1 cellular context compared by ENCODE assay signal in the genomic region with DNA sequence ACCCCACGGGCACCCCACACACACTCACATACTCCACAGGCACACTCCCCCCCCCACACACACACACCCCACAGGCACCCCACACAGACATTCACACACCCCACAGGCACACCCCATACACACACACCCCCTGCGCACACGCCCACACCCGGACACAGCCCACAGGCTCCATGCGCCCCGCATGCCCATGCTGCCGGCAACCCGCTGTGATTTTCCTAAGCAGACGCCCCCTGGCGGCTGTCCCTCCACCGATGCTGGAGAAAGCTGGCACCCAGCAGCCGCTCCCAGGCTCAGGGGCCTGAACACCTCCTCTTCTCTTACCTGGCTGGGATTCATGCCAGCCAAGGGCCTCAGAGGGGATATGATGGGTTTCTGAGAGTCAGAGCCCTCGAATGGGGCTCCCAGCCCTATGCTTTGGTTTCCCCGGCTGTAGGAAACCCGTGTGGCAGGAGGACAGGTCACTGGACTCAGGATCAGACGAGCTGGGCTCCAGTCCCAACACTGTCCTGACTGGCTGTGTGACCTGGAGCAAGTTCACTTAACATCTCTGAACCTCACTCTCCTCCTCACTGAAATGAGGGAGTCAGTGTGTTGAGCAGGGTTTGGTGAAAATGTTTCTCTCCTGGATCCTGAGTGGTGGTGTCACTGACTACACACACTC.
TF ChIP-seq lines count a peak whose summit lies in the region.

No MANE protein-coding gene starts in this region.

TF ChIP-seq in HEK293, 187 proteins besides CTCF, POLR2A, EP300 and RAD21 (continued from another document):
- TF ChIP-seq, protein P1, sequence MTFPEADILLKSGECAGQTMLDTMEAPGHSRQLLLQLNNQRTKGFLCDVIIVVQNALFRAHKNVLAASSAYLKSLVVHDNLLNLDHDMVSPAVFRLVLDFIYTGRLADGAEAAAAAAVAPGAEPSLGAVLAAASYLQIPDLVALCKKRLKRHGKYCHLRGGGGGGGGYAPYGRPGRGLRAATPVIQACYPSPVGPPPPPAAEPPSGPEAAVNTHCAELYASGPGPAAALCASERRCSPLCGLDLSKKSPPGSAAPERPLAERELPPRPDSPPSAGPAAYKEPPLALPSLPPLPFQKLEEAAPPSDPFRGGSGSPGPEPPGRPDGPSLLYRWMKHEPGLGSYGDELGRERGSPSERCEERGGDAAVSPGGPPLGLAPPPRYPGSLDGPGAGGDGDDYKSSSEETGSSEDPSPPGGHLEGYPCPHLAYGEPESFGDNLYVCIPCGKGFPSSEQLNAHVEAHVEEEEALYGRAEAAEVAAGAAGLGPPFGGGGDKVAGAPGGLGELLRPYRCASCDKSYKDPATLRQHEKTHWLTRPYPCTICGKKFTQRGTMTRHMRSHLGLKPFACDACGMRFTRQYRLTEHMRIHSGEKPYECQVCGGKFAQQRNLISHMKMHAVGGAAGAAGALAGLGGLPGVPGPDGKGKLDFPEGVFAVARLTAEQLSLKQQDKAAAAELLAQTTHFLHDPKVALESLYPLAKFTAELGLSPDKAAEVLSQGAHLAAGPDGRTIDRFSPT (tag by site-specific recombination; IDR thresholded peaks at IDR 0.05): peak; percentile 65
- 0 out of 2 replicates have a peak, but pooled peaks have one; percentile 18 for TF ChIP-seq ZNF335 (tag by site-specific recombination; conservative IDR thresholded peaks at IDR 0.05)
- no peak for TF ChIP-seq ZNF133 (tag by site-specific recombination; IDR thresholded peaks at IDR 0.05)
- TF ChIP-seq KLF9 (tag by site-specific recombination; IDR thresholded peaks at IDR 0.05; ENCODE audit: low read depth): peak; percentile 93
- TF ChIP-seq, protein P2, sequence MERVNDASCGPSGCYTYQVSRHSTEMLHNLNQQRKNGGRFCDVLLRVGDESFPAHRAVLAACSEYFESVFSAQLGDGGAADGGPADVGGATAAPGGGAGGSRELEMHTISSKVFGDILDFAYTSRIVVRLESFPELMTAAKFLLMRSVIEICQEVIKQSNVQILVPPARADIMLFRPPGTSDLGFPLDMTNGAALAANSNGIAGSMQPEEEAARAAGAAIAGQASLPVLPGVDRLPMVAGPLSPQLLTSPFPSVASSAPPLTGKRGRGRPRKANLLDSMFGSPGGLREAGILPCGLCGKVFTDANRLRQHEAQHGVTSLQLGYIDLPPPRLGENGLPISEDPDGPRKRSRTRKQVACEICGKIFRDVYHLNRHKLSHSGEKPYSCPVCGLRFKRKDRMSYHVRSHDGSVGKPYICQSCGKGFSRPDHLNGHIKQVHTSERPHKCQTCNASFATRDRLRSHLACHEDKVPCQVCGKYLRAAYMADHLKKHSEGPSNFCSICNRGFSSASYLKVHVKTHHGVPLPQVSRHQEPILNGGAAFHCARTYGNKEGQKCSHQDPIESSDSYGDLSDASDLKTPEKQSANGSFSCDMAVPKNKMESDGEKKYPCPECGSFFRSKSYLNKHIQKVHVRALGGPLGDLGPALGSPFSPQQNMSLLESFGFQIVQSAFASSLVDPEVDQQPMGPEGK (tag by site-specific recombination; IDR thresholded peaks at IDR 0.05): peak; percentile 82
- peak; percentile 58; the same call in 1 of the 2 replicates for TF ChIP-seq GFI1B (tag by site-specific recombination; IDR thresholded peaks at IDR 0.05)
- TF ChIP-seq ZNF2 (tag by site-specific recombination; IDR thresholded peaks at IDR 0.05): peak; percentile 89
- peak; percentile 63; the same call in 1 of the 2 replicates for TF ChIP-seq KLF8 (tag by site-specific recombination; IDR thresholded peaks at IDR 0.05)
- TF ChIP-seq, protein P3, sequence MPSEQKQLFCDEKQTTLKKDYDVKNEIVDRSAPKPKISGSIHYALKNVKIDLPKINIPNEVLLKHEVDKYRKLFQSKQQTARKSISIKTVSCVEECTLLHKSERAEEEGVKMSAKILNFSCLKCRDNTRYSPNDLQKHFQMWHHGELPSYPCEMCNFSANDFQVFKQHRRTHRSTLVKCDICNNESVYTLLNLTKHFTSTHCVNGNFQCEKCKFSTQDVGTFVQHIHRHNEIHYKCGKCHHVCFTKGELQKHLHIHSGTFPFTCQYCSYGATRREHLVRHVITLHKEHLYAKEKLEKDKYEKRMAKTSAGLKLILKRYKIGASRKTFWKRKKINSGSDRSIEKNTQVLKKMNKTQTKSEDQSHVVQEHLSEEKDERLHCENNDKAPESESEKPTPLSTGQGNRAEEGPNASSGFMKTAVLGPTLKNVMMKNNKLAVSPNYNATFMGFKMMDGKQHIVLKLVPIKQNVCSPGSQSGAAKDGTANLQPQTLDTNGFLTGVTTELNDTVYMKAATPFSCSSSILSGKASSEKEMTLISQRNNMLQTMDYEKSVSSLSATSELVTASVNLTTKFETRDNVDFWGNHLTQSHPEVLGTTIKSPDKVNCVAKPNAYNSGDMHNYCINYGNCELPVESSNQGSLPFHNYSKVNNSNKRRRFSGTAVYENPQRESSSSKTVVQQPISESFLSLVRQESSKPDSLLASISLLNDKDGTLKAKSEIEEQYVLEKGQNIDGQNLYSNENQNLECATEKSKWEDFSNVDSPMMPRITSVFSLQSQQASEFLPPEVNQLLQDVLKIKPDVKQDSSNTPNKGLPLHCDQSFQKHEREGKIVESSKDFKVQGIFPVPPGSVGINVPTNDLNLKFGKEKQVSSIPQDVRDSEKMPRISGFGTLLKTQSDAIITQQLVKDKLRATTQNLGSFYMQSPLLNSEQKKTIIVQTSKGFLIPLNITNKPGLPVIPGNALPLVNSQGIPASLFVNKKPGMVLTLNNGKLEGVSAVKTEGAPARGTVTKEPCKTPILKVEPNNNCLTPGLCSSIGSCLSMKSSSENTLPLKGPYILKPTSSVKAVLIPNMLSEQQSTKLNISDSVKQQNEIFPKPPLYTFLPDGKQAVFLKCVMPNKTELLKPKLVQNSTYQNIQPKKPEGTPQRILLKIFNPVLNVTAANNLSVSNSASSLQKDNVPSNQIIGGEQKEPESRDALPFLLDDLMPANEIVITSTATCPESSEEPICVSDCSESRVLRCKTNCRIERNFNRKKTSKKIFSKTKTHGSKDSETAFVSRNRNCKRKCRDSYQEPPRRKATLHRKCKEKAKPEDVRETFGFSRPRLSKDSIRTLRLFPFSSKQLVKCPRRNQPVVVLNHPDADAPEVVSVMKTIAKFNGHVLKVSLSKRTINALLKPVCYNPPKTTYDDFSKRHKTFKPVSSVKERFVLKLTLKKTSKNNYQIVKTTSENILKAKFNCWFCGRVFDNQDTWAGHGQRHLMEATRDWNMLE (tag by site-specific recombination; conservative IDR thresholded peaks at IDR 0.05; ENCODE audit: low read depth): no peak
- no peak for TF ChIP-seq ZNF146 (tag by site-specific recombination; IDR thresholded peaks at IDR 0.05)
- TF ChIP-seq, protein P4, sequence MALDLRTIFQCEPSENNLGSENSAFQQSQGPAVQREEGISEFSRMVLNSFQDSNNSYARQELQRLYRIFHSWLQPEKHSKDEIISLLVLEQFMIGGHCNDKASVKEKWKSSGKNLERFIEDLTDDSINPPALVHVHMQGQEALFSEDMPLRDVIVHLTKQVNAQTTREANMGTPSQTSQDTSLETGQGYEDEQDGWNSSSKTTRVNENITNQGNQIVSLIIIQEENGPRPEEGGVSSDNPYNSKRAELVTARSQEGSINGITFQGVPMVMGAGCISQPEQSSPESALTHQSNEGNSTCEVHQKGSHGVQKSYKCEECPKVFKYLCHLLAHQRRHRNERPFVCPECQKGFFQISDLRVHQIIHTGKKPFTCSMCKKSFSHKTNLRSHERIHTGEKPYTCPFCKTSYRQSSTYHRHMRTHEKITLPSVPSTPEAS (tag by site-specific recombination; IDR thresholded peaks at IDR 0.05): peak; percentile 75
- TF ChIP-seq, protein P5, sequence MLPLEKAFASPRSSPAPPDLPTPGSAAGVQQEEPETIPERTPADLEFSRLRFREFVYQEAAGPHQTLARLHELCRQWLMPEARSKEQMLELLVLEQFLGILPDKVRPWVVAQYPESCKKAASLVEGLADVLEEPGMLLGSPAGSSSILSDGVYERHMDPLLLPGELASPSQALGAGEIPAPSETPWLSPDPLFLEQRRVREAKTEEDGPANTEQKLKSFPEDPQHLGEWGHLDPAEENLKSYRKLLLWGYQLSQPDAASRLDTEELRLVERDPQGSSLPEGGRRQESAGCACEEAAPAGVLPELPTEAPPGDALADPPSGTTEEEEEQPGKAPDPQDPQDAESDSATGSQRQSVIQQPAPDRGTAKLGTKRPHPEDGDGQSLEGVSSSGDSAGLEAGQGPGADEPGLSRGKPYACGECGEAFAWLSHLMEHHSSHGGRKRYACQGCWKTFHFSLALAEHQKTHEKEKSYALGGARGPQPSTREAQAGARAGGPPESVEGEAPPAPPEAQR (tag by site-specific recombination; IDR thresholded peaks at IDR 0.05): no peak
- TF ChIP-seq, protein P6, sequence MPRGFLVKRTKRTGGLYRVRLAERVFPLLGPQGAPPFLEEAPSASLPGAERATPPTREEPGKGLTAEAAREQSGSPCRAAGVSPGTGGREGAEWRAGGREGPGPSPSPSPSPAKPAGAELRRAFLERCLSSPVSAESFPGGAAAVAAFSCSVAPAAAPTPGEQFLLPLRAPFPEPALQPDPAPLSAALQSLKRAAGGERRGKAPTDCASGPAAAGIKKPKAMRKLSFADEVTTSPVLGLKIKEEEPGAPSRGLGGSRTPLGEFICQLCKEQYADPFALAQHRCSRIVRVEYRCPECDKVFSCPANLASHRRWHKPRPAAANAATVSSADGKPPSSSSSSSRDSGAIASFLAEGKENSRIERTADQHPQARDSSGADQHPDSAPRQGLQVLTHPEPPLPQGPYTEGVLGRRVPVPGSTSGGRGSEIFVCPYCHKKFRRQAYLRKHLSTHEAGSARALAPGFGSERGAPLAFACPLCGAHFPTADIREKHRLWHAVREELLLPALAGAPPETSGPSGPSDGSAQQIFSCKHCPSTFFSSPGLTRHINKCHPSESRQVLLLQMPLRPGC (tag by site-specific recombination; IDR thresholded peaks at IDR 0.05): 0 out of 2 replicates have a peak, but pooled peaks have one; percentile 43
- no peak for TF ChIP-seq MZF1 (tag by site-specific recombination; IDR thresholded peaks at IDR 0.05; ENCODE audit: borderline replicate concordance)
- TF ChIP-seq IKZF3 (tag by site-specific recombination; IDR thresholded peaks at IDR 0.05): peak; percentile 55; the same call in 1 of the 2 replicates
- TF ChIP-seq ZSCAN30 (tag by site-specific recombination; IDR thresholded peaks at IDR 0.05): peak; percentile 61; the same call in 1 of the 2 replicates
- TF ChIP-seq ZNF701 (tag by site-specific recombination; IDR thresholded peaks at IDR 0.05): no peak
- peak; percentile 99 for TF ChIP-seq EGR2 (tag by site-specific recombination; IDR thresholded peaks at IDR 0.05; ENCODE audit: low read depth)
- no peak for TF ChIP-seq ZNF501 (tag by site-specific recombination; IDR thresholded peaks at IDR 0.05)
- TF ChIP-seq ZEB2 (tag by site-specific recombination; IDR thresholded peaks at IDR 0.05): no peak
- TF ChIP-seq ZFP37 (tag by site-specific recombination; IDR thresholded peaks at IDR 0.05): no peak
- TF ChIP-seq GLIS1 (tag by site-specific recombination; IDR thresholded peaks at IDR 0.05): peak; percentile 87
- no peak for TF ChIP-seq ZNF23 (tag by site-specific recombination; IDR thresholded peaks at IDR 0.05; ENCODE audit: borderline replicate concordance)
- TF ChIP-seq, protein P7, sequence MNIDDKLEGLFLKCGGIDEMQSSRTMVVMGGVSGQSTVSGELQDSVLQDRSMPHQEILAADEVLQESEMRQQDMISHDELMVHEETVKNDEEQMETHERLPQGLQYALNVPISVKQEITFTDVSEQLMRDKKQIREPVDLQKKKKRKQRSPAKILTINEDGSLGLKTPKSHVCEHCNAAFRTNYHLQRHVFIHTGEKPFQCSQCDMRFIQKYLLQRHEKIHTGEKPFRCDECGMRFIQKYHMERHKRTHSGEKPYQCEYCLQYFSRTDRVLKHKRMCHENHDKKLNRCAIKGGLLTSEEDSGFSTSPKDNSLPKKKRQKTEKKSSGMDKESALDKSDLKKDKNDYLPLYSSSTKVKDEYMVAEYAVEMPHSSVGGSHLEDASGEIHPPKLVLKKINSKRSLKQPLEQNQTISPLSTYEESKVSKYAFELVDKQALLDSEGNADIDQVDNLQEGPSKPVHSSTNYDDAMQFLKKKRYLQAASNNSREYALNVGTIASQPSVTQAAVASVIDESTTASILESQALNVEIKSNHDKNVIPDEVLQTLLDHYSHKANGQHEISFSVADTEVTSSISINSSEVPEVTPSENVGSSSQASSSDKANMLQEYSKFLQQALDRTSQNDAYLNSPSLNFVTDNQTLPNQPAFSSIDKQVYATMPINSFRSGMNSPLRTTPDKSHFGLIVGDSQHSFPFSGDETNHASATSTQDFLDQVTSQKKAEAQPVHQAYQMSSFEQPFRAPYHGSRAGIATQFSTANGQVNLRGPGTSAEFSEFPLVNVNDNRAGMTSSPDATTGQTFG (tag by site-specific recombination; IDR thresholded peaks at IDR 0.05; ENCODE audit: borderline replicate concordance): no peak
- peak; percentile 79 for TF ChIP-seq GLIS2 (tag by site-specific recombination; IDR thresholded peaks at IDR 0.05)
- TF ChIP-seq KLF1 (tag by site-specific recombination; IDR thresholded peaks at IDR 0.05): peak; percentile 93
- peak; percentile 99 for TF ChIP-seq ZFHX2 (tag by site-specific recombination; conservative IDR thresholded peaks at IDR 0.05)
- TF ChIP-seq ZNF350 (tag by site-specific recombination; IDR thresholded peaks at IDR 0.05): no peak
- TF ChIP-seq, protein P8, sequence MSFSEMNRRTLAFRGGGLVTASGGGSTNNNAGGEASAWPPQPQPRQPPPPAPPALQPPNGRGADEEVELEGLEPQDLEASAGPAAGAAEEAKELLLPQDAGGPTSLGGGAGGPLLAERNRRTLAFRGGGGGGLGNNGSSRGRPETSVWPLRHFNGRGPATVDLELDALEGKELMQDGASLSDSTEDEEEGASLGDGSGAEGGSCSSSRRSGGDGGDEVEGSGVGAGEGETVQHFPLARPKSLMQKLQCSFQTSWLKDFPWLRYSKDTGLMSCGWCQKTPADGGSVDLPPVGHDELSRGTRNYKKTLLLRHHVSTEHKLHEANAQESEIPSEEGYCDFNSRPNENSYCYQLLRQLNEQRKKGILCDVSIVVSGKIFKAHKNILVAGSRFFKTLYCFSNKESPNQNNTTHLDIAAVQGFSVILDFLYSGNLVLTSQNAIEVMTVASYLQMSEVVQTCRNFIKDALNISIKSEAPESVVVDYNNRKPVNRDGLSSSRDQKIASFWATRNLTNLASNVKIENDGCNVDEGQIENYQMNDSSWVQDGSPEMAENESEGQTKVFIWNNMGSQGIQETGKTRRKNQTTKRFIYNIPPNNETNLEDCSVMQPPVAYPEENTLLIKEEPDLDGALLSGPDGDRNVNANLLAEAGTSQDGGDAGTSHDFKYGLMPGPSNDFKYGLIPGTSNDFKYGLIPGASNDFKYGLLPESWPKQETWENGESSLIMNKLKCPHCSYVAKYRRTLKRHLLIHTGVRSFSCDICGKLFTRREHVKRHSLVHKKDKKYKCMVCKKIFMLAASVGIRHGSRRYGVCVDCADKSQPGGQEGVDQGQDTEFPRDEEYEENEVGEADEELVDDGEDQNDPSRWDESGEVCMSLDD (tag by site-specific recombination; IDR thresholded peaks at IDR 0.05): peak; percentile 94
- TF ChIP-seq KLF16 (tag by site-specific recombination; IDR thresholded peaks at IDR 0.05): peak; percentile 75
- TF ChIP-seq ZSCAN23 (tag by site-specific recombination; IDR thresholded peaks at IDR 0.05): no peak
